Comparison of ENCODE assay signal across 9 cellular contexts in genomic region chr19:6682607-6683128, GRCh38. TPM values are rescaled to one million over a fixed set of nuclear protein-coding genes. Genes with fewer than 3 reads are reported as not detected.
"Had no signal": no experiment of that assay in that cellular context is flagged by ENCODE, and none has a peak within 500 bp of the region (broad histone marks: within the 10 kb centered on the region; RNA-seq: fewer than 3 reads in every experiment).

No MANE protein-coding gene starts in this region.

- H3K4me2 ChIP-seq: GM23338 had no signal

- H3K27ac ChIP-seq: HL-60 had no signal

- FAIRE-seq: H1, H54 had no signal

- ATAC-seq: GM23338 had no signal

- DNase-seq: H9, HCEC 1CT, IMR-90, KBM-7 had no signal

- H3K4me3 ChIP-seq: GM23338 had no signal

- H2AFZ ChIP-seq: GM23338 had no signal

RNA-seq across cellular contexts. Expression of gene TNFSF14, which starts 12.7 kb away (rescaled TPM):
- total RNA-seq: GM23338, H1, H9, HT1080, IMR-90 had no signal
- polyA plus RNA-seq: GM23338, IMR-90 had no signal

RNA-seq across cellular contexts. Expression of gene C3, which starts 37.8 kb away (rescaled TPM):
- total RNA-seq: IMR-90 had no signal
